1 cellular context compared by ENCODE assay signal in the genomic region with DNA sequence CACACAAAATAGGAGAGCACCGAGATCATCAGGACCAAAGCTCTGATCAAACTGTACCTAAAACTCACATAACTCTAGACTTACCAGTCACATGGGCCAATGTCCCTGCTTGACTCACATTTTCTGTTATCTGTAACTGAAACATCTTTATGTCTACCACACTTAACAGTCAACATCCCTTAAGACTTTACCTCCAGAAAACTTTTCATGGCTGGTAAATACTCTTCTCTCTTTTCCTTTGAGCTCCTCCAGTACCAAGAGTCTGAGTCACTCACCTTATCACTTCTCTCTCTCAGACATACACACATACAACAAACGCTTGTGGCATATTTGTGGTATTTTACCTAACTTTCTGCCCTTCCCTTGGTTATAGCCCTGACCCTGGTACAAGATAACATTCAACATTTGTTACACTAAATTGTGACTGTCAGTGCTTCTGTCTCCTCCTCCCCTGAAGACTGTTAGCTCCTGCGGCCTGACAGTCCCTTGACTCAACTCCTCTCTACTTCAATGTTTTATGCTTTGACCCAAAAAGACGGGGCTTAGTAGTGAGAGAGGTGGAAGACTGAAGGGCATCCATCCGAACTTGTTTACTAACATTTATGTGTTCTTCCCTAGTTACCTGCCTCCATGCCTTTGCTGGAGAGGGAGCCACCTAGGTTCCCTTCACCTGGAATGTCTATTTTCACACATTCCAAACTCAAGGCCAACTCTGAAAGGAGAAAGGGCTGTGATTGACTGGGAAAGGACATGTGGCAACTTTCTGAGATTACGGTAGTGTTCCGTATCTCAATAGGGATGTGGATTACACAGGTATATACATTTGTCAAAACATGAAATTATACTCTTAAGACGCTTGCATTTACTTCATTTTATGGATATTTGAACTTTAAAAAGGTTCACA.
TF ChIP-seq lines count a peak whose summit lies in the region.

No MANE protein-coding gene starts in this region.

TF ChIP-seq in K562, 482 proteins besides CTCF, POLR2A, EP300 and RAD21 (continued from another document and continues in another):
- TF ChIP-seq RBM22 (IDR thresholded peaks at IDR 0.05; ENCODE audit: low read depth, low read length, poor library complexity, severe bottlenecking) = no peak
- TF ChIP-seq CSDE1 (IDR thresholded peaks at IDR 0.05) = no peak
- TF ChIP-seq, protein P1, sequence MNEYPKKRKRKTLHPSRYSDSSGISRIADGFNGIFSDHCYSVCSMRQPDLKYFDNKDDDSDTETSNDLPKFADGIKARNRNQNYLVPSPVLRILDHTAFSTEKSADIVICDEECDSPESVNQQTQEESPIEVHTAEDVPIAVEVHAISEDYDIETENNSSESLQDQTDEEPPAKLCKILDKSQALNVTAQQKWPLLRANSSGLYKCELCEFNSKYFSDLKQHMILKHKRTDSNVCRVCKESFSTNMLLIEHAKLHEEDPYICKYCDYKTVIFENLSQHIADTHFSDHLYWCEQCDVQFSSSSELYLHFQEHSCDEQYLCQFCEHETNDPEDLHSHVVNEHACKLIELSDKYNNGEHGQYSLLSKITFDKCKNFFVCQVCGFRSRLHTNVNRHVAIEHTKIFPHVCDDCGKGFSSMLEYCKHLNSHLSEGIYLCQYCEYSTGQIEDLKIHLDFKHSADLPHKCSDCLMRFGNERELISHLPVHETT (CRISPR knock-in tag; conservative IDR thresholded peaks at IDR 0.05 in 1 of 2, IDR thresholded peaks at IDR 0.05 in 1 of 2) = peak in 1 of 2 experiments; percentile 51; a peak in 1 of 4 replicates
- TF ChIP-seq MIER1 (IDR thresholded peaks at IDR 0.05; ENCODE audit: low read depth) = no peak
- TF ChIP-seq ZBTB17 (CRISPR knock-in tag; IDR thresholded peaks at IDR 0.05) = peak; percentile 44; the same call in 1 of the 2 replicates
- no peak for TF ChIP-seq SMARCB1 (IDR thresholded peaks at IDR 0.05; ENCODE audit: insufficient read length, low read depth)
- peak; percentile 81 for TF ChIP-seq SMARCC2 (IDR thresholded peaks at IDR 0.05; ENCODE audit: low read depth)
- TF ChIP-seq NFATC3 (IDR thresholded peaks at IDR 0.05) = no peak; the same call in 1 of the 2 replicates
- TF ChIP-seq, protein P2, sequence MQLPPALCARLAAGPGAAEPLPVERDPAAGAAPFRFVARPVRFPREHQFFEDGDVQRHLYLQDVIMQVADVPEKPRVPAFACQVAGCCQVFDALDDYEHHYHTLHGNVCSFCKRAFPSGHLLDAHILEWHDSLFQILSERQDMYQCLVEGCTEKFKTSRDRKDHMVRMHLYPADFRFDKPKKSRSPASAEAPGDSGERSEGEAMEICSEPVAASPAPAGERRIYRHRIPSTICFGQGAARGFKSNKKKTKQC (CRISPR knock-in tag; IDR thresholded peaks at IDR 0.05) = no peak
- peak in 1 of 2 experiments; percentile 71; a peak in 1 of 3 replicates for TF ChIP-seq CBX3 (IDR thresholded peaks at IDR 0.05; ENCODE audit: borderline replicate concordance in 1 of 2, low read length in 2 of 2)
- TF ChIP-seq, protein P3, sequence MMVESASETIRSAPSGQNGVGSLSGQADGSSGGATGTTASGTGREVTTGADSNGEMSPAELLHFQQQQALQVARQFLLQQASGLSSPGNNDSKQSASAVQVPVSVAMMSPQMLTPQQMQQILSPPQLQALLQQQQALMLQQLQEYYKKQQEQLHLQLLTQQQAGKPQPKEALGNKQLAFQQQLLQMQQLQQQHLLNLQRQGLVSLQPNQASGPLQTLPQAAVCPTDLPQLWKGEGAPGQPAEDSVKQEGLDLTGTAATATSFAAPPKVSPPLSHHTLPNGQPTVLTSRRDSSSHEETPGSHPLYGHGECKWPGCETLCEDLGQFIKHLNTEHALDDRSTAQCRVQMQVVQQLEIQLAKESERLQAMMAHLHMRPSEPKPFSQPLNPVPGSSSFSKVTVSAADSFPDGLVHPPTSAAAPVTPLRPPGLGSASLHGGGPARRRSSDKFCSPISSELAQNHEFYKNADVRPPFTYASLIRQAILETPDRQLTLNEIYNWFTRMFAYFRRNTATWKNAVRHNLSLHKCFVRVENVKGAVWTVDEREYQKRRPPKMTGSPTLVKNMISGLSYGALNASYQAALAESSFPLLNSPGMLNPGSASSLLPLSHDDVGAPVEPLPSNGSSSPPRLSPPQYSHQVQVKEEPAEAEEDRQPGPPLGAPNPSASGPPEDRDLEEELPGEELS (CRISPR knock-in tag; IDR thresholded peaks at IDR 0.05; ENCODE audit: borderline replicate concordance) = peak; percentile 44; the same call in 1 of the 2 replicates
- TF ChIP-seq, protein P4, sequence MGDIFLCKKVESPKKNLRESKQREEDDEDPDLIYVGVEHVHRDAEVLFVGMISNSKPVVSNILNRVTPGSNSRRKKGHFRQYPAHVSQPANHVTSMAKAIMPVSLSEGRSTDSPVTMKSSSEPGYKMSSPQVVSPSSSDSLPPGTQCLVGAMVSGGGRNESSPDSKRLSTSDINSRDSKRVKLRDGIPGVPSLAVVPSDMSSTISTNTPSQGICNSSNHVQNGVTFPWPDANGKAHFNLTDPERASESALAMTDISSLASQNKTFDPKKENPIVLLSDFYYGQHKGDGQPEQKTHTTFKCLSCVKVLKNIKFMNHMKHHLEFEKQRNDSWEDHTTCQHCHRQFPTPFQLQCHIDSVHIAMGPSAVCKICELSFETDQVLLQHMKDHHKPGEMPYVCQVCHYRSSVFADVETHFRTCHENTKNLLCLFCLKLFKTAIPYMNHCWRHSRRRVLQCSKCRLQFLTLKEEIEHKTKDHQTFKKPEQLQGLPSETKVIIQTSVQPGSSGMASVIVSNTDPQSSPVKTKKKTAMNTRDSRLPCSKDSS (IDR thresholded peaks at IDR 0.05; ENCODE audit: low read depth, partially characterized antibody) = no peak
- peak; percentile 69; the same call in 1 of the 2 replicates for TF ChIP-seq TCF7 (IDR thresholded peaks at IDR 0.05; ENCODE audit: borderline replicate concordance)
- TF ChIP-seq, protein P5, sequence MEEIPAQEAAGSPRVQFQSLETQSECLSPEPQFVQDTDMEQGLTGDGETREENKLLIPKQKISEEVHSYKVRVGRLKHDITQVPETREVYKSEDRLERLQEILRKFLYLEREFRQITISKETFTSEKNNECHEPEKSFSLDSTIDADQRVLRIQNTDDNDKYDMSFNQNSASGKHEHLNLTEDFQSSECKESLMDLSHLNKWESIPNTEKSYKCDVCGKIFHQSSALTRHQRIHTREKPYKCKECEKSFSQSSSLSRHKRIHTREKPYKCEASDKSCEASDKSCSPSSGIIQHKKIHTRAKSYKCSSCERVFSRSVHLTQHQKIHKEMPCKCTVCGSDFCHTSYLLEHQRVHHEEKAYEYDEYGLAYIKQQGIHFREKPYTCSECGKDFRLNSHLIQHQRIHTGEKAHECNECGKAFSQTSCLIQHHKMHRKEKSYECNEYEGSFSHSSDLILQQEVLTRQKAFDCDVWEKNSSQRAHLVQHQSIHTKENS (CRISPR knock-in tag; IDR thresholded peaks at IDR 0.05) = no peak
- peak; percentile 48; the same call in 1 of the 2 replicates for TF ChIP-seq GATA2 (CRISPR knock-in tag; IDR thresholded peaks at IDR 0.05)
- no peak for TF ChIP-seq RB1 (IDR thresholded peaks at IDR 0.05; ENCODE audit: low read depth)
- TF ChIP-seq KLF10 (CRISPR knock-in tag; IDR thresholded peaks at IDR 0.05) = no peak
- TF ChIP-seq CBFA2T2 (conservative IDR thresholded peaks at IDR 0.05) = peak; percentile 78
- TF ChIP-seq ZNF561 (CRISPR knock-in tag; conservative IDR thresholded peaks at IDR 0.05) = no peak
- 0 out of 2 replicates have a peak, but pooled peaks have one; percentile 36 for TF ChIP-seq ZNF584 (CRISPR knock-in tag; IDR thresholded peaks at IDR 0.05; ENCODE audit: low read depth)
- peak; percentile 81 for TF ChIP-seq MEIS2 (IDR thresholded peaks at IDR 0.05; ENCODE audit: partially characterized antibody)
- TF ChIP-seq CBFA2T3 (IDR thresholded peaks at IDR 0.05) = peak; percentile 91
- no peak for TF ChIP-seq GTF2A2 (tag; IDR thresholded peaks at IDR 0.05)
- TF ChIP-seq, protein P6, sequence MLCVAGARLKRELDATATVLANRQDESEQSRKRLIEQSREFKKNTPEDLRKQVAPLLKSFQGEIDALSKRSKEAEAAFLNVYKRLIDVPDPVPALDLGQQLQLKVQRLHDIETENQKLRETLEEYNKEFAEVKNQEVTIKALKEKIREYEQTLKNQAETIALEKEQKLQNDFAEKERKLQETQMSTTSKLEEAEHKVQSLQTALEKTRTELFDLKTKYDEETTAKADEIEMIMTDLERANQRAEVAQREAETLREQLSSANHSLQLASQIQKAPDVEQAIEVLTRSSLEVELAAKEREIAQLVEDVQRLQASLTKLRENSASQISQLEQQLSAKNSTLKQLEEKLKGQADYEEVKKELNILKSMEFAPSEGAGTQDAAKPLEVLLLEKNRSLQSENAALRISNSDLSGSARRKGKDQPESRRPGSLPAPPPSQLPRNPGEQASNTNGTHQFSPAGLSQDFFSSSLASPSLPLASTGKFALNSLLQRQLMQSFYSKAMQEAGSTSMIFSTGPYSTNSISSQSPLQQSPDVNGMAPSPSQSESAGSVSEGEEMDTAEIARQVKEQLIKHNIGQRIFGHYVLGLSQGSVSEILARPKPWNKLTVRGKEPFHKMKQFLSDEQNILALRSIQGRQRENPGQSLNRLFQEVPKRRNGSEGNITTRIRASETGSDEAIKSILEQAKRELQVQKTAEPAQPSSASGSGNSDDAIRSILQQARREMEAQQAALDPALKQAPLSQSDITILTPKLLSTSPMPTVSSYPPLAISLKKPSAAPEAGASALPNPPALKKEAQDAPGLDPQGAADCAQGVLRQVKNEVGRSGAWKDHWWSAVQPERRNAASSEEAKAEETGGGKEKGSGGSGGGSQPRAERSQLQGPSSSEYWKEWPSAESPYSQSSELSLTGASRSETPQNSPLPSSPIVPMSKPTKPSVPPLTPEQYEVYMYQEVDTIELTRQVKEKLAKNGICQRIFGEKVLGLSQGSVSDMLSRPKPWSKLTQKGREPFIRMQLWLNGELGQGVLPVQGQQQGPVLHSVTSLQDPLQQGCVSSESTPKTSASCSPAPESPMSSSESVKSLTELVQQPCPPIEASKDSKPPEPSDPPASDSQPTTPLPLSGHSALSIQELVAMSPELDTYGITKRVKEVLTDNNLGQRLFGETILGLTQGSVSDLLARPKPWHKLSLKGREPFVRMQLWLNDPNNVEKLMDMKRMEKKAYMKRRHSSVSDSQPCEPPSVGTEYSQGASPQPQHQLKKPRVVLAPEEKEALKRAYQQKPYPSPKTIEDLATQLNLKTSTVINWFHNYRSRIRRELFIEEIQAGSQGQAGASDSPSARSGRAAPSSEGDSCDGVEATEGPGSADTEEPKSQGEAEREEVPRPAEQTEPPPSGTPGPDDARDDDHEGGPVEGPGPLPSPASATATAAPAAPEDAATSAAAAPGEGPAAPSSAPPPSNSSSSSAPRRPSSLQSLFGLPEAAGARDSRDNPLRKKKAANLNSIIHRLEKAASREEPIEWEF (CRISPR knock-in tag; IDR thresholded peaks at IDR 0.05) = no peak
- TF ChIP-seq ZNF780A (CRISPR knock-in tag; IDR thresholded peaks at IDR 0.05) = no peak
- TF ChIP-seq, protein P7, sequence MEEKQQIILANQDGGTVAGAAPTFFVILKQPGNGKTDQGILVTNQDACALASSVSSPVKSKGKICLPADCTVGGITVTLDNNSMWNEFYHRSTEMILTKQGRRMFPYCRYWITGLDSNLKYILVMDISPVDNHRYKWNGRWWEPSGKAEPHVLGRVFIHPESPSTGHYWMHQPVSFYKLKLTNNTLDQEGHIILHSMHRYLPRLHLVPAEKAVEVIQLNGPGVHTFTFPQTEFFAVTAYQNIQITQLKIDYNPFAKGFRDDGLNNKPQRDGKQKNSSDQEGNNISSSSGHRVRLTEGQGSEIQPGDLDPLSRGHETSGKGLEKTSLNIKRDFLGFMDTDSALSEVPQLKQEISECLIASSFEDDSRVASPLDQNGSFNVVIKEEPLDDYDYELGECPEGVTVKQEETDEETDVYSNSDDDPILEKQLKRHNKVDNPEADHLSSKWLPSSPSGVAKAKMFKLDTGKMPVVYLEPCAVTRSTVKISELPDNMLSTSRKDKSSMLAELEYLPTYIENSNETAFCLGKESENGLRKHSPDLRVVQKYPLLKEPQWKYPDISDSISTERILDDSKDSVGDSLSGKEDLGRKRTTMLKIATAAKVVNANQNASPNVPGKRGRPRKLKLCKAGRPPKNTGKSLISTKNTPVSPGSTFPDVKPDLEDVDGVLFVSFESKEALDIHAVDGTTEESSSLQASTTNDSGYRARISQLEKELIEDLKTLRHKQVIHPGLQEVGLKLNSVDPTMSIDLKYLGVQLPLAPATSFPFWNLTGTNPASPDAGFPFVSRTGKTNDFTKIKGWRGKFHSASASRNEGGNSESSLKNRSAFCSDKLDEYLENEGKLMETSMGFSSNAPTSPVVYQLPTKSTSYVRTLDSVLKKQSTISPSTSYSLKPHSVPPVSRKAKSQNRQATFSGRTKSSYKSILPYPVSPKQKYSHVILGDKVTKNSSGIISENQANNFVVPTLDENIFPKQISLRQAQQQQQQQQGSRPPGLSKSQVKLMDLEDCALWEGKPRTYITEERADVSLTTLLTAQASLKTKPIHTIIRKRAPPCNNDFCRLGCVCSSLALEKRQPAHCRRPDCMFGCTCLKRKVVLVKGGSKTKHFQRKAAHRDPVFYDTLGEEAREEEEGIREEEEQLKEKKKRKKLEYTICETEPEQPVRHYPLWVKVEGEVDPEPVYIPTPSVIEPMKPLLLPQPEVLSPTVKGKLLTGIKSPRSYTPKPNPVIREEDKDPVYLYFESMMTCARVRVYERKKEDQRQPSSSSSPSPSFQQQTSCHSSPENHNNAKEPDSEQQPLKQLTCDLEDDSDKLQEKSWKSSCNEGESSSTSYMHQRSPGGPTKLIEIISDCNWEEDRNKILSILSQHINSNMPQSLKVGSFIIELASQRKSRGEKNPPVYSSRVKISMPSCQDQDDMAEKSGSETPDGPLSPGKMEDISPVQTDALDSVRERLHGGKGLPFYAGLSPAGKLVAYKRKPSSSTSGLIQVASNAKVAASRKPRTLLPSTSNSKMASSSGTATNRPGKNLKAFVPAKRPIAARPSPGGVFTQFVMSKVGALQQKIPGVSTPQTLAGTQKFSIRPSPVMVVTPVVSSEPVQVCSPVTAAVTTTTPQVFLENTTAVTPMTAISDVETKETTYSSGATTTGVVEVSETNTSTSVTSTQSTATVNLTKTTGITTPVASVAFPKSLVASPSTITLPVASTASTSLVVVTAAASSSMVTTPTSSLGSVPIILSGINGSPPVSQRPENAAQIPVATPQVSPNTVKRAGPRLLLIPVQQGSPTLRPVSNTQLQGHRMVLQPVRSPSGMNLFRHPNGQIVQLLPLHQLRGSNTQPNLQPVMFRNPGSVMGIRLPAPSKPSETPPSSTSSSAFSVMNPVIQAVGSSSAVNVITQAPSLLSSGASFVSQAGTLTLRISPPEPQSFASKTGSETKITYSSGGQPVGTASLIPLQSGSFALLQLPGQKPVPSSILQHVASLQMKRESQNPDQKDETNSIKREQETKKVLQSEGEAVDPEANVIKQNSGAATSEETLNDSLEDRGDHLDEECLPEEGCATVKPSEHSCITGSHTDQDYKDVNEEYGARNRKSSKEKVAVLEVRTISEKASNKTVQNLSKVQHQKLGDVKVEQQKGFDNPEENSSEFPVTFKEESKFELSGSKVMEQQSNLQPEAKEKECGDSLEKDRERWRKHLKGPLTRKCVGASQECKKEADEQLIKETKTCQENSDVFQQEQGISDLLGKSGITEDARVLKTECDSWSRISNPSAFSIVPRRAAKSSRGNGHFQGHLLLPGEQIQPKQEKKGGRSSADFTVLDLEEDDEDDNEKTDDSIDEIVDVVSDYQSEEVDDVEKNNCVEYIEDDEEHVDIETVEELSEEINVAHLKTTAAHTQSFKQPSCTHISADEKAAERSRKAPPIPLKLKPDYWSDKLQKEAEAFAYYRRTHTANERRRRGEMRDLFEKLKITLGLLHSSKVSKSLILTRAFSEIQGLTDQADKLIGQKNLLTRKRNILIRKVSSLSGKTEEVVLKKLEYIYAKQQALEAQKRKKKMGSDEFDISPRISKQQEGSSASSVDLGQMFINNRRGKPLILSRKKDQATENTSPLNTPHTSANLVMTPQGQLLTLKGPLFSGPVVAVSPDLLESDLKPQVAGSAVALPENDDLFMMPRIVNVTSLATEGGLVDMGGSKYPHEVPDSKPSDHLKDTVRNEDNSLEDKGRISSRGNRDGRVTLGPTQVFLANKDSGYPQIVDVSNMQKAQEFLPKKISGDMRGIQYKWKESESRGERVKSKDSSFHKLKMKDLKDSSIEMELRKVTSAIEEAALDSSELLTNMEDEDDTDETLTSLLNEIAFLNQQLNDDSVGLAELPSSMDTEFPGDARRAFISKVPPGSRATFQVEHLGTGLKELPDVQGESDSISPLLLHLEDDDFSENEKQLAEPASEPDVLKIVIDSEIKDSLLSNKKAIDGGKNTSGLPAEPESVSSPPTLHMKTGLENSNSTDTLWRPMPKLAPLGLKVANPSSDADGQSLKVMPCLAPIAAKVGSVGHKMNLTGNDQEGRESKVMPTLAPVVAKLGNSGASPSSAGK (IDR thresholded peaks at IDR 0.05) = no peak
